19 cellular contexts compared by ENCODE assay signal in genomic region chr10:17479822-17480221, GRCh38. TPM values are rescaled to one million over a fixed set of nuclear protein-coding genes. Genes with fewer than 3 reads are reported as not detected.
"Had no signal": no experiment of that assay in that cellular context is flagged by ENCODE, and none has a peak within 500 bp of the region (broad histone marks: within the 10 kb centered on the region; RNA-seq: fewer than 3 reads in every experiment).

No MANE protein-coding gene starts in this region.

- H3K27ac Mint-ChIP-seq: activated naive CD4-positive, alpha-beta T cell treated with anti-CD3 and anti-CD28 coated beads, Interleukin-2, amount 50 U/mL, for 72 hours; activated T-helper 1 cell treated with anti-CD3 and anti-CD28 coated beads, Interleukin-12 subunit alpha, Interleukin-12 subunit beta, Interleukin-2, Interleukin-4 antibody, amounts not matched to agents 30 ng/mL and 10 ng/mL and 1 ng/mL, durations not matched to agents 14 hours and 24 hours and 36 hours; natural killer cell; stimulated activated effector memory CD8-positive, alpha-beta T cell treated with anti-CD3 and anti-CD28 coated beads, Interleukin-12 subunit alpha, Interleukin-12 subunit beta, amount 100 ng/mL, for 72 hours had no signal

- FAIRE-seq: bronchial epithelial cell, keratinocyte had no signal

- DNase-seq: activated CD4-positive, alpha-beta T cell treated with anti-CD3 and anti-CD28 coated beads for 1 hour; activated gamma-delta T cell treated with Interleukin-2 at 50 U/mL for 16 hours; activated T-cell treated with anti-CD3 and anti-CD28 coated beads for 4 hours; adrenal gland; cerebellar nuclear complex; effector CD4-positive, alpha-beta T cell; gastrocnemius medialis; head of caudate nucleus; lower lobe of right lung; natural killer cell; sigmoid colon; stimulated activated CD4-positive, alpha-beta T cell treated with anti-CD3 and anti-CD28 coated beads, Interleukin-4, amount 100 ng/mL, for 24 hours; upper lobe of left lung; WERI-Rb-1 had no signal

- H3K4me3 Mint-ChIP-seq: activated T-helper 1 cell treated with anti-CD3 and anti-CD28 coated beads, Interleukin-12 subunit alpha, Interleukin-12 subunit beta, Interleukin-2, Interleukin-4 antibody, amounts not matched to agents 30 ng/mL and 10 ng/mL and 1 ng/mL, durations not matched to agents 14 hours and 24 hours and 36 hours; natural killer cell; stimulated activated effector memory CD8-positive, alpha-beta T cell treated with anti-CD3 and anti-CD28 coated beads, Interleukin-12 subunit alpha, Interleukin-12 subunit beta, amount 100 ng/mL, for 72 hours had no signal

- H3K36me3 Mint-ChIP-seq: natural killer cell; stimulated activated effector memory CD8-positive, alpha-beta T cell treated with anti-CD3 and anti-CD28 coated beads, Interleukin-12 subunit alpha, Interleukin-12 subunit beta, amount 100 ng/mL, for 72 hours had no signal

- H3K9me3 Mint-ChIP-seq: activated naive CD4-positive, alpha-beta T cell treated with anti-CD3 and anti-CD28 coated beads, Interleukin-2, amount 50 U/mL, for 72 hours; activated T-helper 1 cell treated with anti-CD3 and anti-CD28 coated beads, Interleukin-12 subunit alpha, Interleukin-12 subunit beta, Interleukin-2, Interleukin-4 antibody, amounts not matched to agents 30 ng/mL and 10 ng/mL and 1 ng/mL, durations not matched to agents 14 hours and 24 hours and 36 hours had no signal

- H3K4me1 Mint-ChIP-seq: stimulated activated effector memory CD8-positive, alpha-beta T cell treated with anti-CD3 and anti-CD28 coated beads, Interleukin-12 subunit alpha, Interleukin-12 subunit beta, amount 100 ng/mL, for 72 hours had no signal

RNA-seq across cellular contexts. Expression of gene ST8SIA6, which starts 25.4 kb away (rescaled TPM):
- total RNA-seq: activated T-helper 1 cell treated with anti-CD3 and anti-CD28 coated beads, Interleukin-12 subunit alpha, Interleukin-12 subunit beta, Interleukin-2, Interleukin-4 antibody, amounts not matched to agents 30 ng/mL and 10 ng/mL and 1 ng/mL, durations not matched to agents 14 hours and 24 hours and 36 hours had no signal
- polyA plus RNA-seq: keratinocyte had no signal
